ENCODE assay signal across 19 cellular contexts in genomic region chr7:48421357-48421756, GRCh38.
DNase-seq lines count a peak whose midpoint lies in the region; ATAC-seq, FAIRE-seq and TF ChIP-seq lines count a peak whose summit lies in the region.
"Had no signal": no experiment of that assay in that cellular context is flagged by ENCODE, and none has a peak within 500 bp of the region (broad histone marks: within the 10 kb centered on the region; RNA-seq: fewer than 3 reads in every experiment).

No MANE protein-coding gene starts in this region.

- H2AFZ ChIP-seq in fibroblast of lung (ENCODE audit: low read length): no peak overlapping the region

- H3K27me3 ChIP-seq in fibroblast of lung (ENCODE audit: control insufficient read depth, insufficient read depth, low read length): no peaks in the 10 kb centered on the region
- H3K27me3 ChIP-seq: testis had no signal

- peak; percentile 4 for FAIRE-seq in RCC 7860 (lab: Jason Lieb, UNC)

- H3K4me3 ChIP-seq in fibroblast of lung (replicated peaks in 1 of 4; ENCODE audit: control extremely low read depth in 1 of 4, insufficient read depth in 1 of 4, low read depth in 3 of 4, low read length in 4 of 4): no peak overlapping the region
- H3K4me3 ChIP-seq: testis had no signal

- H3K9me3 ChIP-seq in fibroblast of lung (ENCODE audit: control insufficient read depth, insufficient read depth, low read depth, low read length): no peaks in the 10 kb centered on the region
- H3K9me3 ChIP-seq: testis had no signal

- no peak for ATAC-seq in GM19395 (IDR thresholded peaks at IDR 0.05; ENCODE audit: unreplicated experiment)
- ATAC-seq: effector memory CD8-positive, alpha-beta T cell; left colon; Right ventricle myocardium inferior had no signal

- TF ChIP-seq CTCF in fibroblast of lung (conservative IDR thresholded peaks at IDR 0.05 in 1 of 2, IDR thresholded peaks at IDR 0.05 in 1 of 2; ENCODE audit: low read depth in 1 of 2, low read length in 2 of 2): no peak

- no peaks in the 10 kb centered on the region for H3K79me2 ChIP-seq in fibroblast of lung (ENCODE audit: control insufficient read depth, insufficient read depth, low read length)

- no peak overlapping the region for H3K9ac ChIP-seq in fibroblast of lung (ENCODE audit: insufficient read depth, low read length)
- H3K9ac ChIP-seq: KMS-11 had no signal

- DNase-seq in ELR (ENCODE audit: low read depth): peak; percentile 19
- peak; percentile 61 for DNase-seq in RCC 7860 (ENCODE audit: low spot score)
- DNase-seq in fibroblast of lung (ENCODE audit: low read depth in 2 of 2): peak; percentile 2 to 51
- DNase-seq in non-pigmented ciliary epithelial cell (ENCODE audit: low read depth): peak; percentile 84
- no peak for DNase-seq in NCI-H128 (lab: John Stamatoyannopoulos, UW; ENCODE audit: unreplicated experiment)
- DNase-seq in UCSD-AML1 (lab: John Stamatoyannopoulos, UW; ENCODE audit: unreplicated experiment): no peak
- DNase-seq: activated CD4-positive, alpha-beta T cell treated with anti-CD3 and anti-CD28 coated beads, Interleukin-2, amount 50 U/mL, for 1 hour; AML-193; cerebellar nuclear complex; effector memory CD8-positive, alpha-beta T cell; hypothalamus; left colon; NCI-H1092 treated with DMSO at 0.1 percent for 48 hours; nucleus accumbens; stimulated activated CD4-positive, alpha-beta T cell treated with anti-CD3 and anti-CD28 coated beads, Interleukin-12 subunit alpha, Interleukin-12 subunit beta, amount 100 ng/mL, for 4 hours; testis had no signal

- no peak overlapping the region for H3K27ac ChIP-seq in fibroblast of lung (ENCODE audit: insufficient read depth, low read length)
- H3K27ac ChIP-seq: KMS-11, testis had no signal

- no peaks in the 10 kb centered on the region for H3K4me1 ChIP-seq in fibroblast of lung (ENCODE audit: control insufficient read depth, extremely low read depth, insufficient read depth, low read length)

- H3K36me3 ChIP-seq in fibroblast of lung (ENCODE audit: control insufficient read depth, insufficient read depth, low read length): no peaks in the 10 kb centered on the region

- no peak overlapping the region for H3K4me2 ChIP-seq in fibroblast of lung (ENCODE audit: extremely low read depth, insufficient read depth, low read length)
- H3K4me2 ChIP-seq: KMS-11 had no signal

- H4K20me1 ChIP-seq in fibroblast of lung (ENCODE audit: control insufficient read depth, extremely low read depth, insufficient read depth, low read length): no peaks in the 10 kb centered on the region

Comparison
In these comparisons a context has a peak if more than half of its experiments do, and no peak if none do; other contexts are left out.
1. DNase-seq: peak in ELR (single experiment), RCC 7860 (single experiment), fibroblast of lung (2 of 2) and non-pigmented ciliary epithelial cell (single experiment); none in NCI-H128 (single experiment) and UCSD-AML1 (single experiment).